Comparison of ENCODE assay signal across 21 cellular contexts in genomic region chr5:37667430-37667829, GRCh38.
DNase-seq lines count a peak whose midpoint lies in the region; ATAC-seq and TF ChIP-seq lines count a peak whose summit lies in the region.
"Had no signal": no experiment of that assay in that cellular context is flagged by ENCODE, and none has a peak within 500 bp of the region (broad histone marks: within the 10 kb centered on the region; RNA-seq: fewer than 3 reads in every experiment).

No MANE protein-coding gene starts in this region.

- H3K79me2 ChIP-seq in HCT116 (ENCODE audit: insufficient read depth, low read length) = no peaks in the 10 kb centered on the region

- POLR2A ChIA-PET in HCT116 (lab: Charles Lee) = no interaction called here
- POLR2A ChIA-PET in naive thymus-derived CD4-positive, alpha-beta T cell (lab: Charles Lee) = no interaction called here

- H3K14ac ChIP-seq in mesenchymal stem cell (ENCODE audit: low read length in 2 of 2) = no peak overlapping the region

- no peak overlapping the region for H3K4ac ChIP-seq in mesenchymal stem cell (ENCODE audit: low read depth in 1 of 2, low read length in 2 of 2)

- H3K9ac ChIP-seq in HCT116 (ENCODE audit: low read length) (no peak overlapping the region), mesenchymal stem cell (ENCODE audit: low read length) (no peak overlapping the region)

- no peak overlapping the region for H2AK5ac ChIP-seq in mesenchymal stem cell (ENCODE audit: low read length, severe bottlenecking)

- BruUV-seq in HCT116 (replicated peaks; lab: Mats Ljungman, UMichigan) = no TSS peak

- in situ Hi-C loops in gastrocnemius medialis (cut with MboI; ENCODE audit: low sequenced_read_pairs in 4 of 4) = no loop called here

- no peak overlapping the region for H3K18ac ChIP-seq in mesenchymal stem cell (ENCODE audit: low read depth in 1 of 2, low read length in 2 of 2)

- H3K9me2 ChIP-seq in HCT116 (ENCODE audit: insufficient read depth) = no peaks in the 10 kb centered on the region

- H3K9me3 ChIP-seq in HCT116 (ENCODE audit: control insufficient read depth in 1 of 2, insufficient read depth in 1 of 2, low read depth in 1 of 2, low read length in 2 of 2) (no peaks in the 10 kb centered on the region), SJCRH30 (replicated peaks) (no peaks in the 10 kb centered on the region), mesenchymal stem cell (ENCODE audit: control insufficient read depth, low read length) (no peaks in the 10 kb centered on the region), gastrocnemius medialis (no peaks in the 10 kb centered on the region)
- H3K9me3 ChIP-seq in naive thymus-derived CD4-positive, alpha-beta T cell (ENCODE audit: control insufficient read depth in 2 of 3, low read length in 3 of 3) = peaks cover 0 to 3% (median 0%) of the 10 kb centered on the region in 3 experiments
- H3K9me3 ChIP-seq: BE2C, MG63 had no signal

- no peak overlapping the region for H4K8ac ChIP-seq in mesenchymal stem cell (ENCODE audit: low read length)

- H3K27me3 Mint-ChIP-seq in naive thymus-derived CD4-positive, alpha-beta T cell = no peaks in the 10 kb centered on the region
- H3K27me3 Mint-ChIP-seq: CD8-positive, alpha-beta memory T cell had no signal

- H3K4me3 ChIP-seq in HCT116 (replicated peaks in 1 of 2; ENCODE audit: low read depth in 1 of 2, low read length in 2 of 2) (no peak overlapping the region), SJCRH30 (no peak overlapping the region), mesenchymal stem cell (ENCODE audit: insufficient read depth in 1 of 2, low read depth in 1 of 2, low read length in 2 of 2) (no peak overlapping the region), gastrocnemius medialis (no peak overlapping the region), H7 (ENCODE audit: insufficient read depth, low read depth, low read length) (no peak overlapping the region)
- H3K4me3 ChIP-seq in naive thymus-derived CD4-positive, alpha-beta T cell (ENCODE audit: low read length) = no peak overlapping the region
- H3K4me3 ChIP-seq: MG63 had no signal

- no peak overlapping the region for H3K27ac ChIP-seq in HCT116 (ENCODE audit: low read depth, low read length)
- peak overlapping the region; percentile 67; the same call in 1 of the 2 replicates for H3K27ac ChIP-seq in SJCRH30
- H3K27ac ChIP-seq in mesenchymal stem cell (ENCODE audit: low read length, poor library complexity, severe bottlenecking) = peak overlapping the region; percentile 16
- peak overlapping the region; percentile 72 to 89 (median 84) for H3K27ac ChIP-seq in gastrocnemius medialis
- no peak overlapping the region for H3K27ac ChIP-seq in naive thymus-derived CD4-positive, alpha-beta T cell (ENCODE audit: low read depth, low read length)

- H4K91ac ChIP-seq in mesenchymal stem cell (ENCODE audit: low read length) = no peak overlapping the region

- H3K4me1 ChIP-seq in HCT116 (ENCODE audit: control insufficient read depth in 1 of 2, insufficient read depth in 2 of 2, low read length in 2 of 2) (peaks cover 40 to 44% of the 10 kb centered on the region in 2 experiments), SJCRH30 (peaks cover 48% of the 10 kb centered on the region), mesenchymal stem cell (ENCODE audit: control insufficient read depth, insufficient read depth, low read depth, low read length) (peaks cover 11% of the 10 kb centered on the region), gastrocnemius medialis (peaks cover 43 to 56% of the 10 kb centered on the region in 2 donors)
- peaks cover 0 to 9% of the 10 kb centered on the region in 2 donors for H3K4me1 ChIP-seq in naive thymus-derived CD4-positive, alpha-beta T cell (ENCODE audit: control insufficient read depth in 2 of 2, insufficient read depth in 2 of 2, low read length in 2 of 2)
- H3K4me1 ChIP-seq: BE2C had no signal

- RAD21 ChIA-PET in HCT116 (lab: Charles Lee; ENCODE audit: low non-redundant PET in 1 of 2, low total read pairs in 2 of 2, uncharacterized antibody in 2 of 2, unreplicated experiment in 2 of 2) = no interaction called here

- H2BK5ac ChIP-seq in mesenchymal stem cell (ENCODE audit: low read depth, low read length, poor library complexity, severe bottlenecking) = no peak overlapping the region

- TF ChIP-seq POLR2A in HCT116 (IDR thresholded peaks at IDR 0.05; ENCODE audit: borderline replicate concordance, extremely low read depth, insufficient read depth, insufficient read length) = no peak
- TF ChIP-seq POLR2A in gastrocnemius medialis (IDR thresholded peaks at IDR 0.05) = no peak

- H2AFZ ChIP-seq in HCT116 (ENCODE audit: low read depth, low read length, poor library complexity, severe bottlenecking) = no peak overlapping the region
- no peak overlapping the region for H2AFZ ChIP-seq in mesenchymal stem cell (ENCODE audit: low read depth, low read length)

- no peak overlapping the region for H2BK15ac ChIP-seq in mesenchymal stem cell (ENCODE audit: low read depth, poor library complexity, severe bottlenecking)

- H2BK120ac ChIP-seq in mesenchymal stem cell (ENCODE audit: low read depth, low read length) = no peak overlapping the region

- H2BK12ac ChIP-seq in mesenchymal stem cell (ENCODE audit: low read length in 2 of 2) = no peak overlapping the region

- H3K27ac Mint-ChIP-seq in naive thymus-derived CD4-positive, alpha-beta T cell = no peak overlapping the region
- H3K27ac Mint-ChIP-seq: CD14-positive monocyte had no signal

- H3K36me3 Mint-ChIP-seq in naive thymus-derived CD4-positive, alpha-beta T cell = peaks cover under 1 to 63% (median 34%) of the 10 kb centered on the region in 5 donors

- H3K23ac ChIP-seq in mesenchymal stem cell (ENCODE audit: low read length in 2 of 2) = no peak overlapping the region

- H3K79me1 ChIP-seq in mesenchymal stem cell (replicated peaks; ENCODE audit: low read length, poor library complexity, severe bottlenecking) = peaks cover 12% of the 10 kb centered on the region

- CTCF ChIA-PET in HCT116 (lab: Charles Lee) = no interaction called here
- CTCF ChIA-PET in naive thymus-derived CD4-positive, alpha-beta T cell (lab: Charles Lee) = no interaction called here

- no peak for TF ChIP-seq RAD21 in HCT116 (IDR thresholded peaks at IDR 0.05; ENCODE audit: low read depth)

- H4K20me1 ChIP-seq in HCT116 (ENCODE audit: insufficient read depth) = no peaks in the 10 kb centered on the region

- peaks cover 8 to 47% (median 33%) of the 10 kb centered on the region in 7 donors for H3K4me1 Mint-ChIP-seq in naive thymus-derived CD4-positive, alpha-beta T cell

- H3K27me3 ChIP-seq in HCT116 (ENCODE audit: insufficient read depth, low read length) = no peaks in the 10 kb centered on the region
- no peaks in the 10 kb centered on the region for H3K27me3 ChIP-seq in SJCRH30
- H3K27me3 ChIP-seq in mesenchymal stem cell (ENCODE audit: control insufficient read depth in 1 of 2, insufficient read depth in 1 of 2, low read length in 2 of 2) = no peaks in the 10 kb centered on the region
- H3K27me3 ChIP-seq in gastrocnemius medialis = no peaks in the 10 kb centered on the region
- peaks cover 0 to 2% of the 10 kb centered on the region in 2 donors for H3K27me3 ChIP-seq in naive thymus-derived CD4-positive, alpha-beta T cell (ENCODE audit: control insufficient read depth in 2 of 2, insufficient read depth in 2 of 2, low read length in 2 of 2)
- H3K27me3 ChIP-seq in H7 (ENCODE audit: control insufficient read depth, insufficient read depth, low read length) = no peaks in the 10 kb centered on the region
- H3K27me3 ChIP-seq: BE2C, MG63 had no signal

- TF ChIP-seq CTCF in HCT116 (IDR thresholded peaks at IDR 0.05 in 2 of 3, conservative IDR thresholded peaks at IDR 0.05 in 1 of 3; ENCODE audit: borderline replicate concordance in 1 of 3, insufficient read depth in 1 of 3, low read depth in 2 of 3, low read length in 2 of 3) (no peak), gastrocnemius medialis (IDR thresholded peaks at IDR 0.05 in 4 of 5, conservative IDR thresholded peaks at IDR 0.05 in 1 of 5) (no peak)

- intact Hi-C loops in HCT116 (cut with micrococcal nuclease) = no loop called here
- intact Hi-C loops in gastrocnemius medialis (cut with DNase I; ENCODE audit: low total_unique reads) = loop anchor here (5.0 kb wide), 1 partner anchor 170 kb away; no protein-coding TSS in a partner anchor
- intact Hi-C loops in left ventricle myocardium superior (cut with micrococcal nuclease) = no loop called here
- intact Hi-C loops in naive thymus-derived CD4-positive, alpha-beta T cell (cut with micrococcal nuclease) = no loop called here

- H3K9me3 Mint-ChIP-seq in naive thymus-derived CD4-positive, alpha-beta T cell = peaks cover 0 to 9% (median 0%) of the 10 kb centered on the region in 11 donors

- H3K4me2 ChIP-seq in HCT116 (ENCODE audit: low read length) = 0 out of 2 replicates have a peak overlapping the region, but pooled peaks have one; percentile 68
- no peak overlapping the region for H3K4me2 ChIP-seq in mesenchymal stem cell (ENCODE audit: low read length, poor library complexity, severe bottlenecking)

- H3K36me3 ChIP-seq in HCT116 (ENCODE audit: control insufficient read depth in 1 of 2, insufficient read depth in 2 of 2, low read length in 2 of 2) (no peaks in the 10 kb centered on the region), SJCRH30 (no peaks in the 10 kb centered on the region), mesenchymal stem cell (ENCODE audit: control insufficient read depth in 1 of 2, insufficient read depth in 2 of 2, low read depth in 1 of 2, low read length in 2 of 2) (no peaks in the 10 kb centered on the region), gastrocnemius medialis (no peaks in the 10 kb centered on the region), H7 (replicated peaks; ENCODE audit: control insufficient read depth, insufficient read depth, low read length) (no peaks in the 10 kb centered on the region)
- no peaks in the 10 kb centered on the region for H3K36me3 ChIP-seq in naive thymus-derived CD4-positive, alpha-beta T cell (ENCODE audit: control insufficient read depth in 2 of 3, insufficient read depth in 3 of 3, low read length in 3 of 3)
- H3K36me3 ChIP-seq: BE2C, MG63 had no signal

- DNase-seq in HCT116 (ENCODE audit: low read depth, low spot score) (no peak), SJCRH30 (no peak), mesenchymal stem cell (no peak), gastrocnemius medialis (no peak), left ventricle myocardium superior (no peak), H7 (no peak)
- DNase-seq in naive thymus-derived CD4-positive, alpha-beta T cell = no peak
- DNase-seq: ACHN; BE2C; CD8-positive, alpha-beta memory T cell; GF-D8; KBM-7; MG63; NCI-H1105 treated with DMSO at 0.1 percent for 48 hours; NCI-H2029 treated with DMSO at 0.1 percent for 48 hours; NCI-H510A; NCI-H69; SIG-M5 had no signal

- no peak overlapping the region for H3K4me3 Mint-ChIP-seq in naive thymus-derived CD4-positive, alpha-beta T cell
- H3K4me3 Mint-ChIP-seq: CD14-positive monocyte; CD8-positive, alpha-beta memory T cell had no signal

- ATAC-seq in HCT116 = no peak
- no peak for ATAC-seq in gastrocnemius medialis
- no peak for ATAC-seq in left ventricle myocardium superior
- no peak for ATAC-seq in naive thymus-derived CD4-positive, alpha-beta T cell
- no peak for ATAC-seq in GM21360 (IDR thresholded peaks at IDR 0.05; ENCODE audit: unreplicated experiment)
- ATAC-seq: HepG2 had no signal

TF ChIP-seq in HCT116, 20 proteins besides CTCF, POLR2A, EP300 and RAD21 (continues in another document):
- TF ChIP-seq, protein P1, sequence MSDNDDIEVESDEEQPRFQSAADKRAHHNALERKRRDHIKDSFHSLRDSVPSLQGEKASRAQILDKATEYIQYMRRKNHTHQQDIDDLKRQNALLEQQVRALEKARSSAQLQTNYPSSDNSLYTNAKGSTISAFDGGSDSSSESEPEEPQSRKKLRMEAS (IDR thresholded peaks at IDR 0.05) = no peak

Comparison
In these comparisons a context has a peak if more than half of its experiments do, and no peak if none do; other contexts are left out.
1. H3K27ac ChIP-seq: peak in SJCRH30 (single experiment), mesenchymal stem cell (single experiment) and gastrocnemius medialis (4 of 4); none in HCT116 (single experiment) and naive thymus-derived CD4-positive, alpha-beta T cell (single experiment).